In genomic region chr19:1106841-1107654, GRCh38 we compare ENCODE assay signal across 1 cellular context.
TF ChIP-seq lines count a peak whose summit lies in the region.

No MANE protein-coding gene starts in this region.

TF ChIP-seq in HEK293, 187 proteins besides CTCF, POLR2A, EP300 and RAD21 (continued from another document):
- TF ChIP-seq KLF17 (tag by site-specific recombination; IDR thresholded peaks at IDR 0.05) (peak; percentile 77), ZSCAN30 (tag by site-specific recombination; IDR thresholded peaks at IDR 0.05) (0 out of 2 replicates have a peak, but pooled peaks have one; percentile 22), ZNF449 (tag by site-specific recombination; IDR thresholded peaks at IDR 0.05) (peak; percentile 45; the same call in 1 of the 2 replicates), ZNF266 (tag by site-specific recombination; IDR thresholded peaks at IDR 0.05; ENCODE audit: low read depth) (no peak), ZBTB20 (tag by site-specific recombination; IDR thresholded peaks at IDR 0.05) (peak; percentile 58; the same call in 1 of the 2 replicates), ZNF423 (tag by site-specific recombination; IDR thresholded peaks at IDR 0.05) (0 out of 2 replicates have a peak, but pooled peaks have one; percentile 20), GLIS1 (tag by site-specific recombination; IDR thresholded peaks at IDR 0.05) (peak; percentile 79), ZIC2 (tag by site-specific recombination; IDR thresholded peaks at IDR 0.05) (peak; percentile 67; the same call in 1 of the 2 replicates), ZNF138 (tag by site-specific recombination; IDR thresholded peaks at IDR 0.05; ENCODE audit: borderline replicate concordance) (no peak), ZEB2 (tag by site-specific recombination; IDR thresholded peaks at IDR 0.05) (peak; percentile 42; the same call in 1 of the 2 replicates), ZNF639 (tag by site-specific recombination; IDR thresholded peaks at IDR 0.05) (no peak), PATZ1 (tag by site-specific recombination; IDR thresholded peaks at IDR 0.05) (peak; percentile 84), PRDM6 (tag by site-specific recombination; IDR thresholded peaks at IDR 0.05) (no peak), ZNF394 (tag by site-specific recombination; IDR thresholded peaks at IDR 0.05; ENCODE audit: borderline replicate concordance) (no peak), ZXDB (tag by site-specific recombination; IDR thresholded peaks at IDR 0.05) (0 out of 2 replicates have a peak, but pooled peaks have one; percentile 4), ZNF596 (tag by site-specific recombination; IDR thresholded peaks at IDR 0.05) (0 out of 2 replicates have a peak, but pooled peaks have one; percentile 10), ZBTB7A (tag by site-specific recombination; IDR thresholded peaks at IDR 0.05; ENCODE audit: low read depth) (0 out of 2 replicates have a peak, but pooled peaks have one; percentile 44)
